19 cellular contexts compared by ENCODE assay signal in the genomic region with DNA sequence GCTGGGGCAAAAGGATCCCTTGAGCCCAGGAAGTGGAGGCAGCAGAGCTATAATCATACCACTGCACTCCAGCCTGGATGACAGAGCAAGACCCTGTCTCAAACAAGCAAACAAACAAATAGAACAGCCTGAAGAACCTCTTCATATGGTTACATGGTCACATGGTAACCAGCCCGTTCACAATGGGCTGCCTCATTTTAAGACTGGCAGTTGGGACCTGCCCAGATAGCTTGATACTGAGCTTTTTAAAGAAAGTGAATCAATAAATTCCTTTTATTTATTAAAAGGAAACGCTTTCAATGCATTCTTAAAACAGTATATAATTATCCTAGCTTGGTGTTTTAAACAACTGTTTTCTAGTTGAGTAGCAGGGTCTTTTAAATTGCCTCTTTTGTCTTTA. TPM values are rescaled to one million over a fixed set of nuclear protein-coding genes. Genes with fewer than 3 reads are reported as not detected.
DNase-seq lines count a peak whose midpoint lies in the region; ATAC-seq and TF ChIP-seq lines count a peak whose summit lies in the region.
"Had no signal": no experiment of that assay in that cellular context is flagged by ENCODE, and none has a peak within 500 bp of the region (broad histone marks: within the 10 kb centered on the region; RNA-seq: fewer than 3 reads in every experiment).

No MANE protein-coding gene starts in this region.

- peak overlapping the region; percentile 93 to 100 (median 97) for H3K4me2 ChIP-seq in BLaER1 treated with 17β-estradiol and CSF1 and Interleukin-3, amounts not matched to agents 10 nM and 100 nM
- H3K4me2 ChIP-seq in IMR-90 (ENCODE audit: low read depth, low read length), result no peak overlapping the region

- peaks cover 41% of the 10 kb centered on the region for H3K9me1 ChIP-seq in IMR-90 (ENCODE audit: insufficient read depth, low read length)

- no peak overlapping the region for H4K8ac ChIP-seq in IMR-90 (ENCODE audit: low read depth in 2 of 2, low read length in 2 of 2)

- TF ChIP-seq RAD21 in IMR-90 (IDR thresholded peaks at IDR 0.05; ENCODE audit: low read length), result no peak

- H3K36me3 ChIP-seq in BLaER1 treated with 17β-estradiol and CSF1 and Interleukin-3, amounts not matched to agents 10 nM and 100 nM, result peaks cover 23 to 81% (median 53%) of the 10 kb centered on the region in 11 experiments; a peak in 21 of 22 replicates
- peaks cover 35% of the 10 kb centered on the region for H3K36me3 ChIP-seq in IMR-90 (ENCODE audit: control insufficient read depth, insufficient read depth, low read length)
- H3K36me3 ChIP-seq in ascending aorta, result peaks cover 7 to 23% of the 10 kb centered on the region in 2 donors

- in situ Hi-C loops in IMR-90 (cut with MboI; ENCODE audit: low sequenced_read_pairs), result no loop called here

- H2BK15ac ChIP-seq in IMR-90 (ENCODE audit: low read depth, low read length), result no peak overlapping the region; the same call in 2 of the 3 replicates

- DNase-seq in IMR-90 (no peak), ascending aorta (ENCODE audit: low spot score in 2 of 2) (no peak), neural crest cell (ENCODE audit: low read depth, low spot score) (no peak), glutamatergic neuron (no peak), NCI-H69 (lab: John Stamatoyannopoulos, UW) (no peak)
- no peak for DNase-seq in activated CD4-positive, alpha-beta memory T cell treated with anti-CD3 and anti-CD28 coated beads, Interleukin-2, amount 10 ng/mL, durations not matched to agents 7 days and 5 days
- DNase-seq: activated CD4-positive, alpha-beta T cell treated with anti-CD3 and anti-CD28 coated beads for 36 hours; effector CD8-positive, alpha-beta T cell; islet precursor cell; NCI-H446 treated with DMSO at 0.1 percent for 48 hours; right cardiac atrium; stimulated activated CD4-positive, alpha-beta T cell treated with anti-CD3 and anti-CD28 coated beads, Interleukin-4, amount 100 ng/mL, for 4 hours; T-helper 1 cell had no signal

- H2AK9ac ChIP-seq in IMR-90 (replicated peaks; ENCODE audit: low read depth, low read length, poor library complexity), result no peak overlapping the region

- intact Hi-C loops in IMR-90 (cut with micrococcal nuclease) (no loop called here), ascending aorta (cut with DNase I) (no loop called here)

- H4K5ac ChIP-seq in IMR-90 (ENCODE audit: low read depth, low read length), result no peak overlapping the region

- no peak overlapping the region for H2BK120ac ChIP-seq in IMR-90 (ENCODE audit: low read depth, low read length)

- WGBS in IMR-90 (ENCODE audit: extremely low coverage in 2 of 2, insufficient read length in 1 of 2), 2 experiments, result no CpG with 5 or more reads among the region's 2 CpGs

- no peak overlapping the region for H3K14ac ChIP-seq in IMR-90 (replicated peaks; ENCODE audit: low read depth, low read length)

- H3K4me3 ChIP-seq in BLaER1 treated with 17β-estradiol and CSF1 and Interleukin-3, amounts not matched to agents 10 nM and 100 nM, result peak overlapping the region in 1 of 10 experiments; percentile 44; a peak in 2 of 20 replicates
- H3K4me3 ChIP-seq in IMR-90 (ENCODE audit: insufficient read depth, low read depth, low read length) (no peak overlapping the region), ascending aorta (no peak overlapping the region)
- H3K4me3 ChIP-seq: gastroesophageal sphincter had no signal

- H3K56ac ChIP-seq in IMR-90 (ENCODE audit: extremely low read depth, insufficient read depth, low read length), result no peak overlapping the region

- H3K27ac Mint-ChIP-seq in neural crest cell (ENCODE audit: unreplicated experiment), result peak overlapping the region; percentile 94
- no peak overlapping the region for H3K27ac Mint-ChIP-seq in glutamatergic neuron (ENCODE audit: unreplicated experiment)
- no peak overlapping the region for H3K27ac Mint-ChIP-seq in activated CD4-positive, alpha-beta memory T cell treated with anti-CD3 and anti-CD28 coated beads, Interleukin-2, amount 10 ng/mL, durations not matched to agents 7 days and 5 days
- H3K27ac Mint-ChIP-seq: activated T-helper 1 cell treated with anti-CD3 and anti-CD28 coated beads, Interleukin-12 subunit alpha, Interleukin-12 subunit beta, Interleukin-2, Interleukin-4 antibody, amounts not matched to agents 30 ng/mL and 10 ng/mL and 1 ng/mL, durations not matched to agents 14 hours and 24 hours and 36 hours had no signal

- TF ChIP-seq POLR2A in IMR-90 (IDR thresholded peaks at IDR 0.05; ENCODE audit: low read depth, low read length), result no peak

- H2BK5ac ChIP-seq in IMR-90 (ENCODE audit: low read depth, low read length, poor library complexity, severe bottlenecking), result no peak overlapping the region

- H2BK20ac ChIP-seq in IMR-90 (ENCODE audit: low read depth, low read length), result no peak overlapping the region

- H3K27me3 ChIP-seq in BLaER1 treated with 17β-estradiol and CSF1 and Interleukin-3, amounts not matched to agents 10 nM and 100 nM, result no peaks in the 10 kb centered on the region
- no peaks in the 10 kb centered on the region for H3K27me3 ChIP-seq in IMR-90 (ENCODE audit: control insufficient read depth, insufficient read depth, low read length)
- no peaks in the 10 kb centered on the region for H3K27me3 ChIP-seq in ascending aorta
- H3K27me3 ChIP-seq: gastroesophageal sphincter had no signal

- no peak overlapping the region for H3K18ac ChIP-seq in IMR-90 (ENCODE audit: low read depth, low read length)

- H3K79me1 ChIP-seq in IMR-90 (ENCODE audit: low read depth in 1 of 2, low read length in 2 of 2), result peaks cover 37 to 82% of the 10 kb centered on the region in 2 experiments

- no peak overlapping the region for H2AFZ ChIP-seq in IMR-90 (replicated peaks; ENCODE audit: low read length, poor library complexity)

- CTCF ChIA-PET in IMR-90 (lab: Yijun Ruan, JAX), result interaction anchor here (0.6 to 0.7 kb wide), 2 partner anchors 37 to 165 kb away, joined by 3 to 6 read pairs; no protein-coding TSS in a partner anchor
- CTCF ChIA-PET in activated CD4-positive, alpha-beta memory T cell treated with anti-CD3 and anti-CD28 coated beads, Interleukin-2, amount 10 ng/mL, durations not matched to agents 7 days and 5 days (lab: Charles Lee), result interaction anchor here (0.6 to 1.3 kb wide), 4 partner anchors 28 to 466 kb away, joined by 3 read pairs; no protein-coding TSS in a partner anchor

- dilution Hi-C loops in IMR-90 (cut with HindIII; ENCODE audit: low sequenced_read_pairs, unreplicated experiment), result no loop called here

- H3K9me3 Mint-ChIP-seq in neural crest cell (no peaks in the 10 kb centered on the region), glutamatergic neuron (ENCODE audit: unreplicated experiment) (peaks cover 12% of the 10 kb centered on the region)
- no peaks in the 10 kb centered on the region for H3K9me3 Mint-ChIP-seq in activated CD4-positive, alpha-beta memory T cell treated with anti-CD3 and anti-CD28 coated beads, Interleukin-2, amount 10 ng/mL, durations not matched to agents 7 days and 5 days
- H3K9me3 Mint-ChIP-seq: activated T-helper 1 cell treated with anti-CD3 and anti-CD28 coated beads, Interleukin-12 subunit alpha, Interleukin-12 subunit beta, Interleukin-2, Interleukin-4 antibody, amounts not matched to agents 30 ng/mL and 10 ng/mL and 1 ng/mL, durations not matched to agents 14 hours and 24 hours and 36 hours; stimulated activated memory B cell treated with anti-CD40 and anti-IgM and Interleukin-4, amounts not matched to agents 10 μg/mL and 1 μg/mL and 100 μg/mL, for 72 hours had no signal

- 0 out of 2 replicates have a peak overlapping the region, but pooled peaks have one; percentile 25 for H3K4ac ChIP-seq in IMR-90 (ENCODE audit: low read depth, low read length)

- peak overlapping the region in 9 of 11 experiments; percentile 1 to 98 (median 69); a peak in 16 of 22 replicates for H3K27ac ChIP-seq in BLaER1 treated with 17β-estradiol and CSF1 and Interleukin-3, amounts not matched to agents 10 nM and 100 nM
- H3K27ac ChIP-seq in IMR-90 (ENCODE audit: insufficient read depth, low read length), result no peak overlapping the region
- H3K27ac ChIP-seq in ascending aorta, result peak overlapping the region; percentile 65 to 67

- peaks cover 71 to 100% (median 100%) of the 10 kb centered on the region in 11 experiments for H4K20me1 ChIP-seq in BLaER1 treated with 17β-estradiol and CSF1 and Interleukin-3, amounts not matched to agents 10 nM and 100 nM
- peaks cover 64% of the 10 kb centered on the region for H4K20me1 ChIP-seq in IMR-90 (ENCODE audit: insufficient read depth, low read length)

- no peak overlapping the region for H4K91ac ChIP-seq in IMR-90 (ENCODE audit: insufficient read depth, low read depth, low read length)

- H3K27me3 Mint-ChIP-seq in neural crest cell (ENCODE audit: low read depth), result no peaks in the 10 kb centered on the region
- peaks cover 7% of the 10 kb centered on the region for H3K27me3 Mint-ChIP-seq in glutamatergic neuron (ENCODE audit: unreplicated experiment)
- H3K27me3 Mint-ChIP-seq in activated CD4-positive, alpha-beta memory T cell treated with anti-CD3 and anti-CD28 coated beads, Interleukin-2, amount 10 ng/mL, durations not matched to agents 7 days and 5 days, result no peaks in the 10 kb centered on the region
- H3K27me3 Mint-ChIP-seq: activated CD4-positive, alpha-beta T cell treated with anti-CD3 and anti-CD28 coated beads for 36 hours; stimulated activated memory B cell treated with anti-CD40 and anti-IgM and Interleukin-4, amounts not matched to agents 10 μg/mL and 1 μg/mL and 100 μg/mL, for 72 hours had no signal

- no peak for ATAC-seq in IMR-90 (ENCODE audit: low read depth)
- ATAC-seq in GM19467 (IDR thresholded peaks at IDR 0.05; ENCODE audit: unreplicated experiment), result no peak
- ATAC-seq: activated CD4-positive, alpha-beta T cell treated with anti-CD3 and anti-CD28 coated beads for 36 hours; gastroesophageal sphincter; right cardiac atrium; stimulated activated memory B cell treated with anti-CD40 and anti-IgM and Interleukin-4, amounts not matched to agents 10 μg/mL and 1 μg/mL and 100 μg/mL, for 72 hours had no signal

- BruUV-seq in IMR-90 (replicated peaks; lab: Mats Ljungman, UMichigan), result no TSS peak

- TF ChIP-seq CTCF in IMR-90 (conservative IDR thresholded peaks at IDR 0.05; ENCODE audit: low read depth, low read length), result no peak
- no peak for TF ChIP-seq CTCF in ascending aorta (IDR thresholded peaks at IDR 0.05)
- TF ChIP-seq CTCF in neural crest cell (conservative IDR thresholded peaks at IDR 0.05), result no peak
- no peak for TF ChIP-seq CTCF in glutamatergic neuron (IDR thresholded peaks at IDR 0.05; ENCODE audit: partially characterized antibody, unreplicated experiment)

- H3K9ac ChIP-seq in BLaER1 treated with 17β-estradiol and CSF1 and Interleukin-3, amounts not matched to agents 10 nM and 100 nM, result peak overlapping the region in 9 of 11 experiments; percentile 10 to 99 (median 62); a peak in 10 of 22 replicates
- H3K9ac ChIP-seq in IMR-90 (ENCODE audit: low read depth, low read length), result no peak overlapping the region

- peaks cover 43% of the 10 kb centered on the region for H3K4me1 Mint-ChIP-seq in neural crest cell
- peaks cover 39% of the 10 kb centered on the region for H3K4me1 Mint-ChIP-seq in glutamatergic neuron (ENCODE audit: low read depth, unreplicated experiment)
- H3K4me1 Mint-ChIP-seq in activated CD4-positive, alpha-beta memory T cell treated with anti-CD3 and anti-CD28 coated beads, Interleukin-2, amount 10 ng/mL, durations not matched to agents 7 days and 5 days, result peaks cover 13% of the 10 kb centered on the region

- H2AK5ac ChIP-seq in IMR-90 (ENCODE audit: low read depth, low read length), result peak overlapping the region; percentile 43; the same call in 1 of the 2 replicates

- peaks cover 94 to 100% (median 98%) of the 10 kb centered on the region in 10 experiments for H3K4me1 ChIP-seq in BLaER1 treated with 17β-estradiol and CSF1 and Interleukin-3, amounts not matched to agents 10 nM and 100 nM
- H3K4me1 ChIP-seq in IMR-90 (ENCODE audit: control insufficient read depth, insufficient read depth, low read length), result peaks cover 29% of the 10 kb centered on the region
- H3K4me1 ChIP-seq in ascending aorta, result peaks cover 12 to 38% of the 10 kb centered on the region in 2 donors

- H3K36me3 Mint-ChIP-seq in neural crest cell (ENCODE audit: low read depth), result peaks cover 4% of the 10 kb centered on the region
- H3K36me3 Mint-ChIP-seq in glutamatergic neuron (ENCODE audit: unreplicated experiment), result peaks cover 3% of the 10 kb centered on the region
- peaks cover 38% of the 10 kb centered on the region for H3K36me3 Mint-ChIP-seq in activated CD4-positive, alpha-beta memory T cell treated with anti-CD3 and anti-CD28 coated beads, Interleukin-2, amount 10 ng/mL, durations not matched to agents 7 days and 5 days (ENCODE audit: low read depth)

- H3K4me3 Mint-ChIP-seq in neural crest cell (peak overlapping the region; percentile 65), glutamatergic neuron (ENCODE audit: unreplicated experiment) (no peak overlapping the region)
- H3K4me3 Mint-ChIP-seq in activated CD4-positive, alpha-beta memory T cell treated with anti-CD3 and anti-CD28 coated beads, Interleukin-2, amount 10 ng/mL, durations not matched to agents 7 days and 5 days, result no peak overlapping the region
- H3K4me3 Mint-ChIP-seq: activated CD4-positive, alpha-beta T cell treated with anti-CD3 and anti-CD28 coated beads for 36 hours; activated T-helper 1 cell treated with anti-CD3 and anti-CD28 coated beads, Interleukin-12 subunit alpha, Interleukin-12 subunit beta, Interleukin-2, Interleukin-4 antibody, amounts not matched to agents 30 ng/mL and 10 ng/mL and 1 ng/mL, durations not matched to agents 14 hours and 24 hours and 36 hours; CD14-positive monocyte; stimulated activated memory B cell treated with anti-CD40 and anti-IgM and Interleukin-4, amounts not matched to agents 10 μg/mL and 1 μg/mL and 100 μg/mL, for 72 hours had no signal

- H3K23ac ChIP-seq in IMR-90 (ENCODE audit: low read depth, low read length), result no peak overlapping the region

- no peaks in the 10 kb centered on the region; a peak in 1 of 22 replicates for H3K9me3 ChIP-seq in BLaER1 treated with 17β-estradiol and CSF1 and Interleukin-3, amounts not matched to agents 10 nM and 100 nM (replicated peaks in 1 of 11)
- H3K9me3 ChIP-seq in IMR-90 (ENCODE audit: control insufficient read depth, insufficient read depth, low read length) (no peaks in the 10 kb centered on the region), ascending aorta (no peaks in the 10 kb centered on the region)
- H3K9me3 ChIP-seq: gastroesophageal sphincter had no signal

- POLR2A ChIA-PET in IMR-90 (lab: Charles Lee; ENCODE audit: unreplicated experiment), result interaction anchor here (1.2 kb wide), 1 partner anchor 8 kb away, joined by 3 read pairs; no protein-coding TSS in a partner anchor
- POLR2A ChIA-PET in activated CD4-positive, alpha-beta memory T cell treated with anti-CD3 and anti-CD28 coated beads, Interleukin-2, amount 10 ng/mL, durations not matched to agents 7 days and 5 days (lab: Charles Lee), result interaction anchor here (1.1 to 2.1 kb wide), 4 partner anchors 8 to 12 kb away, joined by 3 to 9 read pairs (median 6); partner anchors contain the start of gene MLXIP

RNA-seq across cellular contexts. Expression of gene MLXIP, which starts 10.5 kb away (rescaled TPM):
- 2.7 and 3.1 TPM in 2 replicates for total RNA-seq in IMR-90 (2012; rRNA removed)
- 9.5 and 10.8 TPM in 2 replicates for polyA plus RNA-seq in IMR-90 (2012; rRNA removed)
- 5.9 and 8.8 TPM in 2 replicates for polyA plus RNA-seq in IMR-90 (2012; cell fraction: cytosol; rRNA removed)
- 29.1 and 35.2 TPM in 2 replicates for polyA plus RNA-seq in IMR-90 (2012; cell fraction: nucleus; rRNA removed; ENCODE audit: low replicate concordance)
- total RNA-seq in ascending aorta, result 62.3 TPM
- total RNA-seq in neural crest cell, result 39.8 and 44.5 TPM in 2 replicates
- total RNA-seq in glutamatergic neuron (ENCODE audit: unreplicated experiment), result 120 TPM
- 10 to 100 TPM; 26.0 to 29.6 TPM for total RNA-seq in activated CD4-positive, alpha-beta memory T cell treated with anti-CD3 and anti-CD28 coated beads, Interleukin-2, amount 10 ng/mL, durations not matched to agents 7 days and 5 days
